15 cellular contexts compared by ENCODE assay signal in genomic region chr5:9269024-9269423, GRCh38.
DNase-seq lines count a peak whose midpoint lies in the region; ATAC-seq and FAIRE-seq lines count a peak whose summit lies in the region.
"Had no signal": no experiment of that assay in that cellular context is flagged by ENCODE, and none has a peak within 500 bp of the region (broad histone marks: within the 10 kb centered on the region; RNA-seq: fewer than 3 reads in every experiment).

No MANE protein-coding gene starts in this region.

- DNase-seq in ELR (ENCODE audit: low read depth) (peak; percentile 66), RCC 7860 (ENCODE audit: low spot score) (peak; percentile 19), amniotic epithelial cell (ENCODE audit: low read depth) (peak; percentile 47), kidney tubule cell (ENCODE audit: low spot score) (peak; percentile 28), NCI-H1092 treated with DMSO at 0.1 percent for 48 hours (lab: John Stamatoyannopoulos, UW) (no peak)
- no peak for DNase-seq in activated T-cell treated with anti-CD3 and anti-CD28 coated beads, Interleukin-2, amount 50 U/mL, for 48 hours
- DNase-seq in stimulated activated CD4-positive, alpha-beta T cell treated with anti-CD3 and anti-CD28 coated beads, Interleukin-2, amount 100 ng/mL, for 48 hours: no peak
- DNase-seq: ACHN; CD4-positive, alpha-beta memory T cell; DMS79 treated with DMSO at 0.1 percent for 48 hours; Kasumi-1; MV-4-11; NCI-H146 had no signal

- no peak for ATAC-seq in GM21390 (IDR thresholded peaks at IDR 0.05; ENCODE audit: unreplicated experiment)

- FAIRE-seq in RCC 7860 (lab: Jason Lieb, UNC): no peak
- FAIRE-seq: H54 had no signal

Comparison
In these comparisons a context has a peak if more than half of its experiments do, and no peak if none do; other contexts are left out.
1. DNase-seq: peak in ELR (single experiment), RCC 7860 (single experiment), amniotic epithelial cell (single experiment) and kidney tubule cell (single experiment); none in activated T-cell treated with anti-CD3 and anti-CD28 coated beads, Interleukin-2, amount 50 U/mL, for 48 hours (0 of 2), stimulated activated CD4-positive, alpha-beta T cell treated with anti-CD3 and anti-CD28 coated beads, Interleukin-2, amount 100 ng/mL, for 48 hours (0 of 2) and NCI-H1092 treated with DMSO at 0.1 percent for 48 hours (single experiment).